9 cellular contexts compared by ENCODE assay signal in the genomic region with DNA sequence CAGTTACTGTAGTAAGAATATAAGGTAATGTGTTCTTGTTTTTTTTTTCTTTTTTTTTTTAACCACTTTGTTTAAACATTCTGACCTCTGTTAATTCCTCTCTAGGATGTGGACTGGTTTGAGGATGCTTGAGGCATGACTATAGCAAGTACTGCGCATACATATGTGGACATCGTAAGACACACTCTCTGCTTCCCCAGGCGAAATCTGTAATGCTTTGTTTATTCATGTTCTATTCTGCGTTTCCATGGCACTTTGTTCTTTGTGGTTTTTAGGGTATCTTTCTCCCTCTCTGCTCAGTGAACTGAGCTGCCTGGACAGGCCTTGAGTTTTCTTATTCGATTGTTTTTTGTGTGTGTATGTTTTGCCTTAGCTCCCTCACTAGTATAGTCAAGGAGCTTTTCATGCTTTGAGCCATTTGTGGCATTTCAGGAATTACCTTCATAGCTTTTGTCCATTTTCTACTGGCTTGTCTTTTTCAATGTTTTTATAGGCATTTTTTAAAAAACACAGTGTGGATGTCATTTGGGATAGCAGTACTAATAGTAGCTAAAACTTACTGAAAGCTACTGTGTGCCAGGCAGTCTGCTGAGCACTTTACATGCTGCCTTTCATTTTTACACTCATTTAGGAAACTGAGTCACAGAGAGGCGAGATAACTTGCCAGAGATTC. TPM values are rescaled to one million over a fixed set of nuclear protein-coding genes. Genes with fewer than 3 reads are reported as not detected.
DNase-seq lines count a peak whose midpoint lies in the region; ATAC-seq and TF ChIP-seq lines count a peak whose summit lies in the region.
"Had no signal": no experiment of that assay in that cellular context is flagged by ENCODE, and none has a peak within 500 bp of the region (broad histone marks: within the 10 kb centered on the region; RNA-seq: fewer than 3 reads in every experiment).

No MANE protein-coding gene starts in this region.

- H3K4me1 Mint-ChIP-seq in activated CD8-positive, alpha-beta T cell treated with anti-CD3 and anti-CD28 coated beads for 36 hours (ENCODE audit: low read depth), result peaks cover 2% of the 10 kb centered on the region
- peaks cover 2% of the 10 kb centered on the region for H3K4me1 Mint-ChIP-seq in activated CD8-positive, alpha-beta T cell treated with anti-CD3 and anti-CD28 coated beads, Interleukin-2, amount 10 ng/mL, durations not matched to agents 7 days and 5 days (ENCODE audit: low read depth)
- H3K4me1 Mint-ChIP-seq in type B pancreatic cell (ENCODE audit: unreplicated experiment), result peaks cover 37% of the 10 kb centered on the region

- POLR2A ChIA-PET in activated CD8-positive, alpha-beta T cell treated with anti-CD3 and anti-CD28 coated beads for 36 hours (lab: Charles Lee), result interaction anchor here (0.6 kb wide), 1 partner anchor 71 kb away, joined by 3 read pairs; no protein-coding TSS in a partner anchor
- POLR2A ChIA-PET in activated CD8-positive, alpha-beta T cell treated with anti-CD3 and anti-CD28 coated beads, Interleukin-2, amount 10 ng/mL, durations not matched to agents 7 days and 5 days (lab: Charles Lee), result interaction anchor here (0.6 kb wide), 1 partner anchor 8 kb away, joined by 3 read pairs; no protein-coding TSS in a partner anchor

- no peaks in the 10 kb centered on the region for H3K9me3 Mint-ChIP-seq in activated CD8-positive, alpha-beta T cell treated with anti-CD3 and anti-CD28 coated beads for 36 hours
- no peaks in the 10 kb centered on the region for H3K9me3 Mint-ChIP-seq in activated CD8-positive, alpha-beta T cell treated with anti-CD3 and anti-CD28 coated beads, Interleukin-2, amount 10 ng/mL, durations not matched to agents 7 days and 5 days (ENCODE audit: insufficient read depth)
- H3K9me3 Mint-ChIP-seq in type B pancreatic cell, result no peaks in the 10 kb centered on the region

- H3K36me3 Mint-ChIP-seq in activated CD8-positive, alpha-beta T cell treated with anti-CD3 and anti-CD28 coated beads for 36 hours (ENCODE audit: low read depth), result no peaks in the 10 kb centered on the region
- H3K36me3 Mint-ChIP-seq in activated CD8-positive, alpha-beta T cell treated with anti-CD3 and anti-CD28 coated beads, Interleukin-2, amount 10 ng/mL, durations not matched to agents 7 days and 5 days (ENCODE audit: low read depth), result no peaks in the 10 kb centered on the region
- no peaks in the 10 kb centered on the region for H3K36me3 Mint-ChIP-seq in type B pancreatic cell

- no peak overlapping the region for H3K4me3 ChIP-seq in astrocyte of the cerebellum (ENCODE audit: low read depth, low read length)

- no peak for TF ChIP-seq CTCF in activated CD8-positive, alpha-beta T cell treated with anti-CD3 and anti-CD28 coated beads for 36 hours (IDR thresholded peaks at IDR 0.05)
- TF ChIP-seq CTCF in astrocyte of the cerebellum (IDR thresholded peaks at IDR 0.05; ENCODE audit: low read depth, low read length, missing control alignments) (no peak), type B pancreatic cell (conservative IDR thresholded peaks at IDR 0.05) (no peak)

- H3K27ac Mint-ChIP-seq in activated CD8-positive, alpha-beta T cell treated with anti-CD3 and anti-CD28 coated beads for 36 hours, result no peak overlapping the region
- no peak overlapping the region for H3K27ac Mint-ChIP-seq in activated CD8-positive, alpha-beta T cell treated with anti-CD3 and anti-CD28 coated beads, Interleukin-2, amount 10 ng/mL, durations not matched to agents 7 days and 5 days
- H3K27ac Mint-ChIP-seq in type B pancreatic cell, result peak overlapping the region; percentile 96

- no peak for ATAC-seq in activated CD8-positive, alpha-beta T cell treated with anti-CD3 and anti-CD28 coated beads for 36 hours
- ATAC-seq in activated CD8-positive, alpha-beta T cell treated with anti-CD3 and anti-CD28 coated beads, Interleukin-2, amount 10 ng/mL, durations not matched to agents 7 days and 5 days, result no peak

- intact Hi-C loops in activated CD8-positive, alpha-beta T cell treated with anti-CD3 and anti-CD28 coated beads for 36 hours (cut with micrococcal nuclease), result no loop called here

- peak overlapping the region; percentile 27 for H3K4me3 Mint-ChIP-seq in activated CD8-positive, alpha-beta T cell treated with anti-CD3 and anti-CD28 coated beads for 36 hours
- no peak overlapping the region for H3K4me3 Mint-ChIP-seq in activated CD8-positive, alpha-beta T cell treated with anti-CD3 and anti-CD28 coated beads, Interleukin-2, amount 10 ng/mL, durations not matched to agents 7 days and 5 days
- peak overlapping the region; percentile 93 for H3K4me3 Mint-ChIP-seq in type B pancreatic cell

- CTCF ChIA-PET in activated CD8-positive, alpha-beta T cell treated with anti-CD3 and anti-CD28 coated beads for 36 hours (lab: Charles Lee), result interaction anchor here (0.7 kb wide), 1 partner anchor 79 kb away, joined by 3 read pairs; no protein-coding TSS in a partner anchor
- CTCF ChIA-PET in activated CD8-positive, alpha-beta T cell treated with anti-CD3 and anti-CD28 coated beads, Interleukin-2, amount 10 ng/mL, durations not matched to agents 7 days and 5 days (lab: Charles Lee), result no interaction called here

- peaks cover 51% of the 10 kb centered on the region for H3K27me3 Mint-ChIP-seq in activated CD8-positive, alpha-beta T cell treated with anti-CD3 and anti-CD28 coated beads for 36 hours
- H3K27me3 Mint-ChIP-seq in activated CD8-positive, alpha-beta T cell treated with anti-CD3 and anti-CD28 coated beads, Interleukin-2, amount 10 ng/mL, durations not matched to agents 7 days and 5 days (ENCODE audit: low read depth), result peaks cover 54% of the 10 kb centered on the region
- H3K27me3 Mint-ChIP-seq in type B pancreatic cell, result peaks cover 7% of the 10 kb centered on the region

- DNase-seq in activated CD8-positive, alpha-beta T cell treated with anti-CD3 and anti-CD28 coated beads for 36 hours, result no peak
- no peak for DNase-seq in activated CD8-positive, alpha-beta T cell treated with anti-CD3 and anti-CD28 coated beads, Interleukin-2, amount 10 ng/mL, durations not matched to agents 7 days and 5 days
- DNase-seq in astrocyte of the cerebellum (ENCODE audit: low read depth) (peak; percentile 98), iris pigment epithelial cell (ENCODE audit: low read depth) (peak; percentile 100), type B pancreatic cell (ENCODE audit: extremely low spot score, unreplicated experiment) (no peak), NCI-H82 (lab: John Stamatoyannopoulos, UW) (no peak), DMS 273 treated with DMSO at 0.1 percent for 48 hours (lab: John Stamatoyannopoulos, UW) (no peak)
- no peak for DNase-seq in stimulated activated CD4-positive, alpha-beta T cell treated with anti-CD3 and anti-CD28 coated beads, Interleukin-4, amount 100 ng/mL, for 4 hours
- DNase-seq: NCI-H2029 treated with DMSO at 0.1 percent for 48 hours had no signal

- in situ Hi-C loops in astrocyte of the cerebellum (cut with HindIII; ENCODE audit: low sequenced_read_pairs), result loop anchor here (25.0 kb wide), 2 partner anchors 263 to 388 kb away; no protein-coding TSS in a partner anchor

RNA-seq across cellular contexts. Expression of a gene that starts 1.9 kb away (rescaled TPM):
- total RNA-seq in activated CD8-positive, alpha-beta T cell treated with anti-CD3 and anti-CD28 coated beads for 36 hours, result under 1 TPM; 0.14 to 0.54 TPM
- not detected for total RNA-seq in activated CD8-positive, alpha-beta T cell treated with anti-CD3 and anti-CD28 coated beads, Interleukin-2, amount 10 ng/mL, durations not matched to agents 7 days and 5 days
- total RNA-seq in type B pancreatic cell (ENCODE audit: low replicate concordance), result 42.6 and 49.5 TPM in 2 replicates

Comparison
In these comparisons a context has a peak if more than half of its experiments do, and no peak if none do; other contexts are left out.
1. DNase-seq: peak in astrocyte of the cerebellum (single experiment) and iris pigment epithelial cell (single experiment); none in activated CD8-positive, alpha-beta T cell treated with anti-CD3 and anti-CD28 coated beads for 36 hours (single experiment), activated CD8-positive, alpha-beta T cell treated with anti-CD3 and anti-CD28 coated beads, Interleukin-2, amount 10 ng/mL, durations not matched to agents 7 days and 5 days (single experiment), type B pancreatic cell (single experiment), stimulated activated CD4-positive, alpha-beta T cell treated with anti-CD3 and anti-CD28 coated beads, Interleukin-4, amount 100 ng/mL, for 4 hours (0 of 2), NCI-H82 (single experiment) and DMS 273 treated with DMSO at 0.1 percent for 48 hours (single experiment).
2. RNA of a gene that starts 1.9 kb away (total RNA-seq): 42.6 to 49.5 TPM in type B pancreatic cell; 0.14 to 0.54 TPM in activated CD8-positive, alpha-beta T cell treated with anti-CD3 and anti-CD28 coated beads for 36 hours and not detected in activated CD8-positive, alpha-beta T cell treated with anti-CD3 and anti-CD28 coated beads, Interleukin-2, amount 10 ng/mL, durations not matched to agents 7 days and 5 days; every median in the first group is over 10 times any median in the second.